In the genomic region with DNA sequence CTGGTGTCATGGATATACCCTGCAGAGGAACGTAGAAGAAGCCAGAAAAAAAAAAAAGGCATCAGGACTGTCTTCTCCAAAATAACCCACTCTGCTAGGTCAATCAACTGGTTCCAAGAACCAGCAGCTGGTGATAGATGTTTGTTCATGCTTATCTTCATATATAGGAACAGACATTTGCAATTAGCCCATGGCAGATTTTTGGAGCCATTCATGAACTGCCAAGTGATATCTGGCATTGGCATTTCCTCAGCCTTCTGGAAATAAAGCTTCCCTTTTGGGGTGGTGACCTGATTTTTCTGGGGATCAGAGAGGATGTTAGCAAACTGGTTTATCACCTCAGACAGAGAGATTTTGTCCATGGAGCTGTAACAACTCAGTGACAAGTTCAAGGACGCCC, we compare ENCODE assay signal across 23 cellular contexts.
"Had no signal": no experiment of that assay in that cellular context is flagged by ENCODE, and none has a peak within 500 bp of the region (broad histone marks: within the 10 kb centered on the region; RNA-seq: fewer than 3 reads in every experiment).

No MANE protein-coding gene starts in this region.

- DNase-seq: activated CD4-positive, alpha-beta T cell treated with anti-CD3 and anti-CD28 coated beads for 36 hours; activated CD4-positive, CD25-positive, alpha-beta regulatory T cell; activated CD8-positive, alpha-beta memory T cell treated with anti-CD3 and anti-CD28 coated beads, Interleukin-2, amount 10 ng/mL, durations not matched to agents 7 days and 5 days; activated CD8-positive, alpha-beta T cell treated with anti-CD3 and anti-CD28 coated beads, Interleukin-2, amount 10 ng/mL, durations not matched to agents 7 days and 5 days; activated naive CD4-positive, alpha-beta T cell; anterior cingulate cortex; body of pancreas; endodermal cell; foreskin melanocyte; heart right ventricle; left ventricle myocardium inferior; right lobe of liver; stimulated activated CD4-positive, alpha-beta T cell treated with anti-CD3 and anti-CD28 coated beads, Interleukin-12 subunit alpha, Interleukin-12 subunit beta, amount 100 ng/mL, for 4 hours; stimulated activated CD4-positive, alpha-beta T cell treated with anti-CD3 and anti-CD28 coated beads, Interleukin-4, amount 100 ng/mL, for 1 hour; stimulated activated naive CD8-positive, alpha-beta T cell treated with anti-CD3 and anti-CD28 coated beads, Interleukin-15, Interleukin-2, amounts not matched to agents 100 U/mL and 50 U/mL, for 24 hours; testis; transverse colon had no signal

- H3K4me3 Mint-ChIP-seq: activated CD4-positive, alpha-beta T cell treated with anti-CD3 and anti-CD28 coated beads for 36 hours; activated CD8-positive, alpha-beta memory T cell treated with anti-CD3 and anti-CD28 coated beads, Interleukin-2, amount 10 ng/mL, durations not matched to agents 7 days and 5 days; activated CD8-positive, alpha-beta T cell treated with anti-CD3 and anti-CD28 coated beads, Interleukin-2, amount 10 ng/mL, durations not matched to agents 7 days and 5 days; activated T-cell treated with anti-CD3 and anti-CD28 coated beads, Interleukin-2, amount 50 U/mL, for 72 hours; endodermal cell; nephron had no signal

- H3K4me3 ChIP-seq: body of pancreas, esophagus muscularis mucosa, heart right ventricle, left ventricle myocardium inferior, lung, right lobe of liver, skin epidermis, testis, transverse colon had no signal

- ATAC-seq: activated CD8-positive, alpha-beta memory T cell treated with anti-CD3 and anti-CD28 coated beads, Interleukin-2, amount 10 ng/mL, durations not matched to agents 7 days and 5 days; activated CD8-positive, alpha-beta T cell treated with anti-CD3 and anti-CD28 coated beads, Interleukin-2, amount 10 ng/mL, durations not matched to agents 7 days and 5 days; body of pancreas; heart right ventricle; right lobe of liver; stimulated activated naive CD8-positive, alpha-beta T cell treated with anti-CD3 and anti-CD28 coated beads, Interleukin-15, Interleukin-2, amounts not matched to agents 100 U/mL and 50 U/mL, for 24 hours had no signal

- H3K4me1 ChIP-seq: body of pancreas, left ventricle myocardium inferior, right lobe of liver, transverse colon had no signal

- H3K4me1 Mint-ChIP-seq: activated CD4-positive, alpha-beta T cell treated with anti-CD3 and anti-CD28 coated beads for 36 hours; activated CD8-positive, alpha-beta memory T cell treated with anti-CD3 and anti-CD28 coated beads, Interleukin-2, amount 10 ng/mL, durations not matched to agents 7 days and 5 days had no signal

- H3K27me3 Mint-ChIP-seq: activated CD4-positive, alpha-beta T cell treated with anti-CD3 and anti-CD28 coated beads for 36 hours; activated CD8-positive, alpha-beta memory T cell treated with anti-CD3 and anti-CD28 coated beads, Interleukin-2, amount 10 ng/mL, durations not matched to agents 7 days and 5 days had no signal

- H3K27me3 ChIP-seq: body of pancreas, esophagus muscularis mucosa, heart right ventricle, right lobe of liver, testis, transverse colon had no signal

- H3K9me3 Mint-ChIP-seq: activated naive CD4-positive, alpha-beta T cell treated with anti-CD3 and anti-CD28 coated beads, Interleukin-2, amount 50 U/mL, for 72 hours; activated T-cell treated with anti-CD3 and anti-CD28 coated beads, Interleukin-2, amount 50 U/mL, for 72 hours; endodermal cell; nephron had no signal

- H3K27ac Mint-ChIP-seq: activated CD4-positive, alpha-beta T cell treated with anti-CD3 and anti-CD28 coated beads for 36 hours; activated CD8-positive, alpha-beta memory T cell treated with anti-CD3 and anti-CD28 coated beads, Interleukin-2, amount 10 ng/mL, durations not matched to agents 7 days and 5 days; activated CD8-positive, alpha-beta T cell treated with anti-CD3 and anti-CD28 coated beads, Interleukin-2, amount 10 ng/mL, durations not matched to agents 7 days and 5 days; activated naive CD4-positive, alpha-beta T cell treated with anti-CD3 and anti-CD28 coated beads, Interleukin-2, amount 50 U/mL, for 72 hours; activated T-cell treated with anti-CD3 and anti-CD28 coated beads, Interleukin-2, amount 50 U/mL, for 72 hours; endodermal cell; nephron had no signal

- H3K36me3 ChIP-seq: esophagus muscularis mucosa, heart right ventricle, left ventricle myocardium inferior, right lobe of liver, transverse colon had no signal

- H3K36me3 Mint-ChIP-seq: activated CD8-positive, alpha-beta memory T cell treated with anti-CD3 and anti-CD28 coated beads, Interleukin-2, amount 10 ng/mL, durations not matched to agents 7 days and 5 days; activated naive CD4-positive, alpha-beta T cell treated with anti-CD3 and anti-CD28 coated beads, Interleukin-2, amount 50 U/mL, for 72 hours had no signal

- H3K27ac ChIP-seq: body of pancreas, esophagus muscularis mucosa, heart right ventricle, left ventricle myocardium inferior, right lobe of liver, skin epidermis, testis, transverse colon had no signal

- H3K9me3 ChIP-seq: body of pancreas, esophagus muscularis mucosa, heart right ventricle, left ventricle myocardium inferior, right lobe of liver, testis, transverse colon had no signal
